ENCODE assay signal across 27 cellular contexts in genomic region chr20:33894798-33895197, GRCh38.
A peak's percentile ranks its signal among the peaks of the same experiment; 100 is the strongest.
DNase-seq lines count a peak whose midpoint lies in the region; ATAC-seq and TF ChIP-seq lines count a peak whose summit lies in the region.
"Had no signal": no experiment of that assay in that cellular context is flagged by ENCODE, and none has a peak within 500 bp of the region (broad histone marks: within the 10 kb centered on the region; RNA-seq: fewer than 3 reads in every experiment).

No MANE protein-coding gene starts in this region.

- no peaks in the 10 kb centered on the region for H3K36me3 ChIP-seq in right atrium auricular region
- H3K36me3 ChIP-seq: HAP-1, thoracic aorta, uterus, WERI-Rb-1 had no signal

- ATAC-seq in Right ventricle myocardium superior (ENCODE audit: poor library complexity) (peak; percentile 89), left ventricle myocardium superior (peak; percentile 89), natural killer cell (no peak)
- ATAC-seq: foreskin keratinocyte; left colon; stimulated activated naive CD8-positive, alpha-beta T cell treated with anti-CD3 and anti-CD28 coated beads, Interleukin-15, Interleukin-2, amounts not matched to agents 100 U/mL and 50 U/mL, for 24 hours had no signal

- H3K27ac ChIP-seq in right atrium auricular region, result no peak overlapping the region
- H3K27ac ChIP-seq: foreskin keratinocyte, hepatocyte, thoracic aorta, uterus, WERI-Rb-1 had no signal

- TF ChIP-seq CTCF in right atrium auricular region (IDR thresholded peaks at IDR 0.05) (no peak), cardiac fibroblast (IDR thresholded peaks at IDR 0.05; ENCODE audit: low read depth, low read length) (no peak), natural killer cell (IDR thresholded peaks at IDR 0.05) (no peak), GM13976 (IDR thresholded peaks at IDR 0.05; ENCODE audit: borderline replicate concordance, control extremely low read depth, extremely low read depth, insufficient read depth, missing control alignments) (no peak)

- H3K27ac Mint-ChIP-seq in natural killer cell, result no peak overlapping the region
- H3K27ac Mint-ChIP-seq: activated naive CD8-positive, alpha-beta T cell treated with anti-CD3 and anti-CD28 coated beads, Interleukin-2, amount 10 ng/mL, durations not matched to agents 7 days and 5 days; naive B cell had no signal

- H3K27me3 Mint-ChIP-seq in natural killer cell (ENCODE audit: low read depth in 2 of 2), result peaks cover 8 to 22% of the 10 kb centered on the region in 2 donors

- H3K9me3 ChIP-seq in right atrium auricular region, result peaks cover 0 to 8% of the 10 kb centered on the region in 2 donors
- H3K9me3 ChIP-seq: HAP-1, thoracic aorta, uterus had no signal

- H3K4me3 Mint-ChIP-seq in natural killer cell, result no peak overlapping the region
- H3K4me3 Mint-ChIP-seq: activated naive CD8-positive, alpha-beta T cell treated with anti-CD3 and anti-CD28 coated beads, Interleukin-2, amount 10 ng/mL, durations not matched to agents 7 days and 5 days; CD8-positive, alpha-beta memory T cell; naive B cell had no signal

- no peaks in the 10 kb centered on the region for H3K9me3 Mint-ChIP-seq in natural killer cell

- H3K27me3 ChIP-seq in right atrium auricular region, result no peaks in the 10 kb centered on the region
- H3K27me3 ChIP-seq: hepatocyte, uterus had no signal

- no peak for DNase-seq in Right ventricle myocardium superior
- no peak for DNase-seq in right atrium auricular region (ENCODE audit: low spot score)
- DNase-seq in cardiac fibroblast (ENCODE audit: low read depth in 2 of 2), result peak; percentile 43 to 77
- DNase-seq in left ventricle myocardium superior, result no peak
- DNase-seq in natural killer cell, result no peak
- DNase-seq in stimulated activated CD4-positive, alpha-beta T cell treated with anti-CD3 and anti-CD28 coated beads, Interleukin-15, amount 100 ng/mL, for 24 hours, result no peak
- no peak for DNase-seq in GM13976 (ENCODE audit: low spot score)
- DNase-seq in NCI-H69 (lab: John Stamatoyannopoulos, UW), result no peak
- DNase-seq: 8988T; activated CD4-positive, alpha-beta T cell treated with anti-CD3 and anti-CD28 coated beads for 48 hours; activated CD8-positive, alpha-beta memory T cell treated with anti-CD3 and anti-CD28 coated beads for 24 hours; activated effector memory CD4-positive, alpha-beta T cell treated with Interleukin-2 at 50 U/mL for 16 hours; activated naive CD8-positive, alpha-beta T cell treated with anti-CD3 and anti-CD28 coated beads, Interleukin-2, amount 10 ng/mL, durations not matched to agents 7 days and 5 days; CD8-positive, alpha-beta memory T cell; foreskin keratinocyte; GDM1; left colon; naive B cell; NCI-H1436; NCI-H510A treated with DMSO at 0.1 percent for 48 hours; SHP77 treated with DMSO at 0.1 percent for 48 hours; stimulated activated naive CD8-positive, alpha-beta T cell treated with anti-CD3 and anti-CD28 coated beads, Interleukin-15, Interleukin-2, amounts not matched to agents 100 U/mL and 50 U/mL, for 24 hours; uterus; WERI-Rb-1 had no signal

- intact Hi-C loops in Right ventricle myocardium superior (cut with DNase I) (no loop called here), left ventricle myocardium superior (cut with micrococcal nuclease) (no loop called here), natural killer cell (cut with micrococcal nuclease) (no loop called here)

- H3K4me1 ChIP-seq in right atrium auricular region, result no peaks in the 10 kb centered on the region
- H3K4me1 ChIP-seq: foreskin keratinocyte, HAP-1, uterus had no signal

- H3K36me3 Mint-ChIP-seq in natural killer cell, result no peaks in the 10 kb centered on the region
- H3K36me3 Mint-ChIP-seq: activated naive CD8-positive, alpha-beta T cell treated with anti-CD3 and anti-CD28 coated beads, Interleukin-2, amount 10 ng/mL, durations not matched to agents 7 days and 5 days; CD8-positive, alpha-beta memory T cell had no signal

- in situ Hi-C loops in GM13976 (cut with MboI; ENCODE audit: low sequenced_read_pairs, unreplicated experiment), result no loop called here

- H3K4me3 ChIP-seq in right atrium auricular region (no peak overlapping the region), cardiac fibroblast (replicated peaks in 1 of 2; ENCODE audit: low read depth in 2 of 2, low read length in 2 of 2) (no peak overlapping the region)
- H3K4me3 ChIP-seq: HAP-1, hepatocyte, thoracic aorta, uterus had no signal

- H3K4me1 Mint-ChIP-seq in natural killer cell, result no peaks in the 10 kb centered on the region
- H3K4me1 Mint-ChIP-seq: activated naive CD8-positive, alpha-beta T cell treated with anti-CD3 and anti-CD28 coated beads, Interleukin-2, amount 10 ng/mL, durations not matched to agents 7 days and 5 days; CD8-positive, alpha-beta memory T cell; naive B cell had no signal

Comparison
In these comparisons a context has a peak if more than half of its experiments do, and no peak if none do; other contexts are left out.
1. ATAC-seq: peak in Right ventricle myocardium superior (single experiment) and left ventricle myocardium superior (single experiment); none in natural killer cell (0 of 3).
2. DNase-seq: peak in cardiac fibroblast (2 of 2); none in Right ventricle myocardium superior (single experiment), right atrium auricular region (single experiment), left ventricle myocardium superior (single experiment), natural killer cell (single experiment), stimulated activated CD4-positive, alpha-beta T cell treated with anti-CD3 and anti-CD28 coated beads, Interleukin-15, amount 100 ng/mL, for 24 hours (single experiment), GM13976 (single experiment) and NCI-H69 (single experiment).